ENCODE assay signal across 1 cellular context in the genomic region with DNA sequence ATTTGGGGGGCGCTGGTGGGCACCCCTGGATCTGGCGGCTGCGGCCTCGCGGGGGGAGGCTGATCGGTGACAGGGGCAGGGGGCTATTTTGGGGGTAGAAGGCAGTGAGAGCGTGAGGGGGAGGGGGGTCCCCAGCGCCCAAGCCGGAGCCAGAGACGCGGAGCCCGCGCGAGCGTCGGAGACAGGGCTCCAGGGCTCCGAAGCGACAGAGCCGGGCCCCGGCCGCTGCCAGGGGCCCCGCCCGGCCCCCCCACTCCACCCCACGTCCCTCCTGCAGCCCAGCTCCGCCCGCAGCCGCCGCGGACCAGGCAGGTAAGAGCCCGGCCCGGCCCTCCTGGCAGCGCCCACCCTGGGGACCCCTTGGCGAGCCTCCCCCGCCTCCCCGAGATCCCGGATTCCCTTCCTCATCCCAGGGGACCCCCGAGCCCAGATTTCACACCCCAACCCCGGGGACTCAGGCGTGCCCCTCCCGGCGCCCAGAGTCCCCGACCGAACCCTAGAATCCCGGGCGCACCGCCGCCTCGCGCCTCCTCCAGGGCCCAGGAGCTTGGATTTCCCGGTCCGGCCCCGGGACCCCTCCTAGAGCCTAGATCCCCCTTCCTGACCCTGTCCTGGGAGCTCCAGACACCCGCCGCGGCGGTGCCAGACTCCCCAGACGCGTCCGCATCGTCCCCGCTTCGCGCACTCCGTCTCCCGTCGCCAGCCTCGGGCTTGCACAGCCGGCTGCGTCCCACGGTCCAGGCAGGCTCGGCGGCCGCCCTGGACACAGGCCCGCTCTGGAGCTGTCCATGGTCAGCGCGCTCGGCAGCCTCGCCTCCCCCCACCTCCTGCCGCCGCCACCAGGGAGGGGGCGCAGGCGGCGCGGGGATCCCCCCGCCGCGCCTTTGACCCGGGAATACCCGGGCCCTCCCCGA.
TF ChIP-seq lines count a peak whose summit lies in the region.

A gene (plus strand): TSS at position 134 of the 914 bp plus-strand sequence. CDS start 8,330 bp downstream, outside the sequence.

TF ChIP-seq in HepG2, 621 proteins besides CTCF, POLR2A, EP300 and RAD21 (continued from another document and continues in another):
- TF ChIP-seq, protein P1, sequence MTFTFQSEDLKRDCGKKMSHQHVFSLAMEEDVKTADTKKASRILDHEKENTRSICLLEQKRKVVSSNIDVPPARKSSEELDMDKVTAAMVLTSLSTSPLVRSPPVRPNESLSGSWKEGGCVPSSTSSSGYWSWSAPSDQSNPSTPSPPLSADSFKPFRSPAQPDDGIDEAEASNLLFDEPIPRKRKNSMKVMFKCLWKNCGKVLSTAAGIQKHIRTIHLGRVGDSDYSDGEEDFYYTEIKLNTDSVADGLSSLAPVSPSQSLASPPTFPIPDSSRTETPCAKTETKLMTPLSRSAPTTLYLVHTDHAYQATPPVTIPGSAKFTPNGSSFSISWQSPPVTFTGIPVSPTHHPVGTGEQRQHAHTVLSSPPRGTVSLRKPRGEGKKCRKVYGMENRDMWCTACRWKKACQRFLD (CRISPR knock-in tag; IDR thresholded peaks at IDR 0.05; ENCODE audit: borderline replicate concordance) = no peak
- no peak for TF ChIP-seq NFE2L2 (IDR thresholded peaks at IDR 0.05; ENCODE audit: low read length)
- TF ChIP-seq, protein P2, sequence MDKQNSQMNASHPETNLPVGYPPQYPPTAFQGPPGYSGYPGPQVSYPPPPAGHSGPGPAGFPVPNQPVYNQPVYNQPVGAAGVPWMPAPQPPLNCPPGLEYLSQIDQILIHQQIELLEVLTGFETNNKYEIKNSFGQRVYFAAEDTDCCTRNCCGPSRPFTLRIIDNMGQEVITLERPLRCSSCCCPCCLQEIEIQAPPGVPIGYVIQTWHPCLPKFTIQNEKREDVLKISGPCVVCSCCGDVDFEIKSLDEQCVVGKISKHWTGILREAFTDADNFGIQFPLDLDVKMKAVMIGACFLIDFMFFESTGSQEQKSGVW (CRISPR knock-in tag; IDR thresholded peaks at IDR 0.05; ENCODE audit: borderline replicate concordance) = no peak
- TF ChIP-seq, protein P3, sequence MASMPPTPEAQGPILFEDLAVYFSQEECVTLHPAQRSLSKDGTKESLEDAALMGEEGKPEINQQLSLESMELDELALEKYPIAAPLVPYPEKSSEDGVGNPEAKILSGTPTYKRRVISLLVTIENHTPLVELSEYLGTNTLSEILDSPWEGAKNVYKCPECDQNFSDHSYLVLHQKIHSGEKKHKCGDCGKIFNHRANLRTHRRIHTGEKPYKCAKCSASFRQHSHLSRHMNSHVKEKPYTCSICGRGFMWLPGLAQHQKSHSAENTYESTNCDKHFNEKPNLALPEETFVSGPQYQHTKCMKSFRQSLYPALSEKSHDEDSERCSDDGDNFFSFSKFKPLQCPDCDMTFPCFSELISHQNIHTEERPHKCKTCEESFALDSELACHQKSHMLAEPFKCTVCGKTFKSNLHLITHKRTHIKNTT (CRISPR knock-in tag; IDR thresholded peaks at IDR 0.05) = no peak
- TF ChIP-seq PITX1 (CRISPR knock-in tag; IDR thresholded peaks at IDR 0.05) = peak; percentile 33; the same call in 1 of the 2 replicates
- 0 out of 2 replicates have a peak, but pooled peaks have one; percentile 22 for TF ChIP-seq REXO4 (CRISPR knock-in tag; IDR thresholded peaks at IDR 0.05; ENCODE audit: borderline replicate concordance)
- no peak for TF ChIP-seq SMARCE1 (IDR thresholded peaks at IDR 0.05; ENCODE audit: borderline replicate concordance)
- no peak for TF ChIP-seq ZFAT (CRISPR knock-in tag; conservative IDR thresholded peaks at IDR 0.05)
- peak; percentile 67; the same call in 1 of the 2 replicates for TF ChIP-seq ZNF138 (CRISPR knock-in tag; IDR thresholded peaks at IDR 0.05; ENCODE audit: low read depth)
- TF ChIP-seq, protein P4, sequence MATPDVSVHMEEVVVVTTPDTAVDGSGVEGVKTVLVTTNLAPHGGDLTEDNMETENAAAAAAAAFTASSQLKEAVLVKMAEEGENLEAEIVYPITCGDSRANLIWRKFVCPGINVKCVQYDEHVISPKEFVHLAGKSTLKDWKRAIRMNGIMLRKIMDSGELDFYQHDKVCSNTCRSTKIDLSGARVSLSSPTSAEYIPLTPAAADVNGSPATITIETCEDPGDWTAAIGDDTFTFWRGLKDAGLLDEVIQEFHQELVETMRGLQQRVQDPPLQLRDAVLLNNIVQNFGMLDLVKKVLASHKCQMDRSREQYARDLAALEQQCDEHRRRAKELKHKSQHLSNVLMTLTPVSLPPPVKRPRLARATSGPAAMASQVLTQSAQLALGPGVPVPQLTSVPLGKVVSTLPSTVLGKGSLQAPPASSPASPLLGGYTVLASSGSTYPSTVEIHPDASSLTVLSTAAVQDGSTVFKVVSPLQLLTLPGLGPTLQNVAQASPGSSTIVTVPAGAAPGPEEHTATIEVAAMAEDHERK (CRISPR knock-in tag; IDR thresholded peaks at IDR 0.05; ENCODE audit: low read depth) = no peak
- TF ChIP-seq ZNF558 (CRISPR knock-in tag; IDR thresholded peaks at IDR 0.05; ENCODE audit: borderline replicate concordance) = peak; percentile 73; the same call in 1 of the 2 replicates
- peak; percentile 71 for TF ChIP-seq GATAD1 (CRISPR knock-in tag; IDR thresholded peaks at IDR 0.05)
- TF ChIP-seq ZNF563 (CRISPR knock-in tag; IDR thresholded peaks at IDR 0.05) = peak; percentile 86
- TF ChIP-seq ZNF451 (CRISPR knock-in tag; IDR thresholded peaks at IDR 0.05) = no peak; the same call in 1 of the 2 replicates
- TF ChIP-seq BORCS8-MEF2B (CRISPR knock-in tag; IDR thresholded peaks at IDR 0.05) = 0 out of 2 replicates have a peak, but pooled peaks have one; percentile 67
- TF ChIP-seq SATB2 (CRISPR knock-in tag; IDR thresholded peaks at IDR 0.05) = no peak
- TF ChIP-seq, protein P5, sequence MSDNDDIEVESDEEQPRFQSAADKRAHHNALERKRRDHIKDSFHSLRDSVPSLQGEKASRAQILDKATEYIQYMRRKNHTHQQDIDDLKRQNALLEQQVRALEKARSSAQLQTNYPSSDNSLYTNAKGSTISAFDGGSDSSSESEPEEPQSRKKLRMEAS (IDR thresholded peaks at IDR 0.05) = peak; percentile 65
- 0 out of 2 replicates have a peak, but pooled peaks have one; percentile 44 for TF ChIP-seq SMAD3 (CRISPR knock-in tag; IDR thresholded peaks at IDR 0.05)
- TF ChIP-seq RARA (CRISPR knock-in tag; IDR thresholded peaks at IDR 0.05) = peak; percentile 61
- no peak for TF ChIP-seq CBX2 (IDR thresholded peaks at IDR 0.05; ENCODE audit: low read depth, low read length)
- TF ChIP-seq CBX2 (CRISPR knock-in tag; IDR thresholded peaks at IDR 0.05; ENCODE audit: low read depth) = no peak
- TF ChIP-seq ZFP82 (CRISPR knock-in tag; IDR thresholded peaks at IDR 0.05; ENCODE audit: borderline replicate concordance) = peak; percentile 50; the same call in 1 of the 2 replicates
- TF ChIP-seq NBN (conservative IDR thresholded peaks at IDR 0.05) = no peak
- TF ChIP-seq, protein P6, sequence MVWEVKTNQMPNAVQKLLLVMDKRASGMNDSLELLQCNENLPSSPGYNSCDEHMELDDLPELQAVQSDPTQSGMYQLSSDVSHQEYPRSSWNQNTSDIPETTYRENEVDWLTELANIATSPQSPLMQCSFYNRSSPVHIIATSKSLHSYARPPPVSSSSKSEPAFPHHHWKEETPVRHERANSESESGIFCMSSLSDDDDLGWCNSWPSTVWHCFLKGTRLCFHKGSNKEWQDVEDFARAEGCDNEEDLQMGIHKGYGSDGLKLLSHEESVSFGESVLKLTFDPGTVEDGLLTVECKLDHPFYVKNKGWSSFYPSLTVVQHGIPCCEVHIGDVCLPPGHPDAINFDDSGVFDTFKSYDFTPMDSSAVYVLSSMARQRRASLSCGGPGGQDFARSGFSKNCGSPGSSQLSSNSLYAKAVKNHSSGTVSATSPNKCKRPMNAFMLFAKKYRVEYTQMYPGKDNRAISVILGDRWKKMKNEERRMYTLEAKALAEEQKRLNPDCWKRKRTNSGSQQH (CRISPR knock-in tag; IDR thresholded peaks at IDR 0.05; ENCODE audit: low read depth) = peak; percentile 95
- TF ChIP-seq ZNF230 (CRISPR knock-in tag; IDR thresholded peaks at IDR 0.05) = no peak
- peak; percentile 82; the same call in 1 of the 2 replicates for TF ChIP-seq ZBTB38 (CRISPR knock-in tag; IDR thresholded peaks at IDR 0.05)
- TF ChIP-seq, protein P7, sequence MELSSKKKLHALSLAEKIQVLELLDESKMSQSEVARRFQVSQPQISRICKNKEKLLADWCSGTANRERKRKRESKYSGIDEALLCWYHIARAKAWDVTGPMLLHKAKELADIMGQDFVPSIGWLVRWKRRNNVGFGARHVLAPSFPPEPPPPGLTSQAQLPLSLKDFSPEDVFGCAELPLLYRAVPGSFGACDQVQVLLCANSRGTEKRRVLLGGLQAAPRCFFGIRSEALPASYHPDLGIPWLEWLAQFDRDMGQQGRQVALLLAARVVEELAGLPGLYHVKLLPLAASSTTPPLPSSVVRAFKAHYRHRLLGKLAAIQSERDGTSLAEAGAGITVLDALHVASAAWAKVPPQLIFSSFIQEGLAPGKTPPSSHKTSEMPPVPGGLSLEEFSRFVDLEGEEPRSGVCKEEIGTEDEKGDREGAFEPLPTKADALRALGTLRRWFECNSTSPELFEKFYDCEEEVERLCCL (CRISPR knock-in tag; IDR thresholded peaks at IDR 0.05; ENCODE audit: borderline replicate concordance) = 0 out of 2 replicates have a peak, but pooled peaks have one; percentile 51
- TF ChIP-seq, protein P8, sequence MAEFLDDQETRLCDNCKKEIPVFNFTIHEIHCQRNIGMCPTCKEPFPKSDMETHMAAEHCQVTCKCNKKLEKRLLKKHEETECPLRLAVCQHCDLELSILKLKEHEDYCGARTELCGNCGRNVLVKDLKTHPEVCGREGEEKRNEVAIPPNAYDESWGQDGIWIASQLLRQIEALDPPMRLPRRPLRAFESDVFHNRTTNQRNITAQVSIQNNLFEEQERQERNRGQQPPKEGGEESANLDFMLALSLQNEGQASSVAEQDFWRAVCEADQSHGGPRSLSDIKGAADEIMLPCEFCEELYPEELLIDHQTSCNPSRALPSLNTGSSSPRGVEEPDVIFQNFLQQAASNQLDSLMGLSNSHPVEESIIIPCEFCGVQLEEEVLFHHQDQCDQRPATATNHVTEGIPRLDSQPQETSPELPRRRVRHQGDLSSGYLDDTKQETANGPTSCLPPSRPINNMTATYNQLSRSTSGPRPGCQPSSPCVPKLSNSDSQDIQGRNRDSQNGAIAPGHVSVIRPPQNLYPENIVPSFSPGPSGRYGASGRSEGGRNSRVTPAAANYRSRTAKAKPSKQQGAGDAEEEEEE (CRISPR knock-in tag; IDR thresholded peaks at IDR 0.05; ENCODE audit: borderline replicate concordance) = no peak
- TF ChIP-seq, protein P9, sequence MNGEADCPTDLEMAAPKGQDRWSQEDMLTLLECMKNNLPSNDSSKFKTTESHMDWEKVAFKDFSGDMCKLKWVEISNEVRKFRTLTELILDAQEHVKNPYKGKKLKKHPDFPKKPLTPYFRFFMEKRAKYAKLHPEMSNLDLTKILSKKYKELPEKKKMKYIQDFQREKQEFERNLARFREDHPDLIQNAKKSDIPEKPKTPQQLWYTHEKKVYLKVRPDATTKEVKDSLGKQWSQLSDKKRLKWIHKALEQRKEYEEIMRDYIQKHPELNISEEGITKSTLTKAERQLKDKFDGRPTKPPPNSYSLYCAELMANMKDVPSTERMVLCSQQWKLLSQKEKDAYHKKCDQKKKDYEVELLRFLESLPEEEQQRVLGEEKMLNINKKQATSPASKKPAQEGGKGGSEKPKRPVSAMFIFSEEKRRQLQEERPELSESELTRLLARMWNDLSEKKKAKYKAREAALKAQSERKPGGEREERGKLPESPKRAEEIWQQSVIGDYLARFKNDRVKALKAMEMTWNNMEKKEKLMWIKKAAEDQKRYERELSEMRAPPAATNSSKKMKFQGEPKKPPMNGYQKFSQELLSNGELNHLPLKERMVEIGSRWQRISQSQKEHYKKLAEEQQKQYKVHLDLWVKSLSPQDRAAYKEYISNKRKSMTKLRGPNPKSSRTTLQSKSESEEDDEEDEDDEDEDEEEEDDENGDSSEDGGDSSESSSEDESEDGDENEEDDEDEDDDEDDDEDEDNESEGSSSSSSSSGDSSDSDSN (CRISPR knock-in tag; IDR thresholded peaks at IDR 0.05) = peak; percentile 97
- TF ChIP-seq HOXA3 (CRISPR knock-in tag; IDR thresholded peaks at IDR 0.05) = peak; percentile 59
- TF ChIP-seq, protein P10, sequence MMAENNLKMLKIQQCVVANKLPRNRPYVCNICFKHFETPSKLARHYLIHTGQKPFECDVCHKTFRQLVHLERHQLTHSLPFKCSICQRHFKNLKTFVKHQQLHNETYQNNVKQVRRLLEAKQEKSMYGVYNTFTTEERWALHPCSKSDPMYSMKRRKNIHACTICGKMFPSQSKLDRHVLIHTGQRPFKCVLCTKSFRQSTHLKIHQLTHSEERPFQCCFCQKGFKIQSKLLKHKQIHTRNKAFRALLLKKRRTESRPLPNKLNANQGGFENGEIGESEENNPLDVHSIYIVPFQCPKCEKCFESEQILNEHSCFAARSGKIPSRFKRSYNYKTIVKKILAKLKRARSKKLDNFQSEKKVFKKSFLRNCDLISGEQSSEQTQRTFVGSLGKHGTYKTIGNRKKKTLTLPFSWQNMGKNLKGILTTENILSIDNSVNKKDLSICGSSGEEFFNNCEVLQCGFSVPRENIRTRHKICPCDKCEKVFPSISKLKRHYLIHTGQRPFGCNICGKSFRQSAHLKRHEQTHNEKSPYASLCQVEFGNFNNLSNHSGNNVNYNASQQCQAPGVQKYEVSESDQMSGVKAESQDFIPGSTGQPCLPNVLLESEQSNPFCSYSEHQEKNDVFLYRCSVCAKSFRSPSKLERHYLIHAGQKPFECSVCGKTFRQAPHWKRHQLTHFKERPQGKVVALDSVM (CRISPR knock-in tag; IDR thresholded peaks at IDR 0.05) = no peak
- TF ChIP-seq SRF (IDR thresholded peaks at IDR 0.05; ENCODE audit: low read depth, low read length) = no peak
- TF ChIP-seq ZSCAN20 (CRISPR knock-in tag; IDR thresholded peaks at IDR 0.05; ENCODE audit: borderline replicate concordance) = peak; percentile 64
- no peak for TF ChIP-seq HNRNPL (IDR thresholded peaks at IDR 0.05; ENCODE audit: low read depth, low read length)
- peak; percentile 84 for TF ChIP-seq ZNF792 (CRISPR knock-in tag; IDR thresholded peaks at IDR 0.05)
- TF ChIP-seq, protein P11, sequence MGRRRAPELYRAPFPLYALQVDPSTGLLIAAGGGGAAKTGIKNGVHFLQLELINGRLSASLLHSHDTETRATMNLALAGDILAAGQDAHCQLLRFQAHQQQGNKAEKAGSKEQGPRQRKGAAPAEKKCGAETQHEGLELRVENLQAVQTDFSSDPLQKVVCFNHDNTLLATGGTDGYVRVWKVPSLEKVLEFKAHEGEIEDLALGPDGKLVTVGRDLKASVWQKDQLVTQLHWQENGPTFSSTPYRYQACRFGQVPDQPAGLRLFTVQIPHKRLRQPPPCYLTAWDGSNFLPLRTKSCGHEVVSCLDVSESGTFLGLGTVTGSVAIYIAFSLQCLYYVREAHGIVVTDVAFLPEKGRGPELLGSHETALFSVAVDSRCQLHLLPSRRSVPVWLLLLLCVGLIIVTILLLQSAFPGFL (CRISPR knock-in tag; IDR thresholded peaks at IDR 0.05) = no peak
- no peak for TF ChIP-seq ARNT (IDR thresholded peaks at IDR 0.05)
- no peak for TF ChIP-seq RBM39 (IDR thresholded peaks at IDR 0.05; ENCODE audit: low read depth, low read length, poor library complexity, severe bottlenecking)
- TF ChIP-seq ZNF747 (CRISPR knock-in tag; IDR thresholded peaks at IDR 0.05; ENCODE audit: borderline replicate concordance) = no peak
- TF ChIP-seq, protein P12, sequence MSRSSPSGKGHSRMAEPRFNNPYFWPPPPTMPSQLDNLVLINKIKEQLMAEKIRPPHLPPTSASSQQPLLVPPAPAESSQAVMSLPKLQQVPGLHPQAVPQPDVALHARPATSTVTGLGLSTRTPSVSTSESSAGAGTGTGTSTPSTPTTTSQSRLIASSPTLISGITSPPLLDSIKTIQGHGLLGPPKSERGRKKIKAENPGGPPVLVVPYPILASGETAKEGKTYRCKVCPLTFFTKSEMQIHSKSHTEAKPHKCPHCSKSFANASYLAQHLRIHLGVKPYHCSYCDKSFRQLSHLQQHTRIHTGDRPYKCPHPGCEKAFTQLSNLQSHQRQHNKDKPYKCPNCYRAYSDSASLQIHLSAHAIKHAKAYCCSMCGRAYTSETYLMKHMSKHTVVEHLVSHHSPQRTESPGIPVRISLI (CRISPR knock-in tag; IDR thresholded peaks at IDR 0.05; ENCODE audit: borderline replicate concordance) = no peak
- no peak for TF ChIP-seq CBX1 (IDR thresholded peaks at IDR 0.05; ENCODE audit: low read depth)
